Comparison of ENCODE assay signal across 26 cellular contexts in genomic region chr1:2811526-2811905, GRCh38.
"Had no signal": no experiment of that assay in that cellular context is flagged by ENCODE, and none has a peak within 500 bp of the region (broad histone marks: within the 10 kb centered on the region; RNA-seq: fewer than 3 reads in every experiment).

No MANE protein-coding gene starts in this region.

- H3K36me3 ChIP-seq: heart right ventricle, left ventricle myocardium inferior, neural progenitor cell, pancreas, prostate gland, stomach, thyroid gland, transverse colon, upper lobe of left lung, vagina had no signal

- H3K79me2 ChIP-seq: hepatocyte had no signal

- H3K4me2 ChIP-seq: hepatocyte, neural progenitor cell had no signal

- H3K27ac Mint-ChIP-seq: mesothelial cell of epicardium; naive B cell; natural killer cell; nephron progenitor cell; neural progenitor cell; stimulated activated naive B cell treated with anti-CD40 and anti-IgM and Interleukin-4, amounts not matched to agents 10 μg/mL and 1 μg/mL and 100 μg/mL, for 72 hours had no signal

- H2AFZ ChIP-seq: hepatocyte, neural progenitor cell had no signal

- H3K4me3 ChIP-seq: heart right ventricle, hepatocyte, left ventricle myocardium inferior, lung, neural progenitor cell, pancreas, prostate gland, skin epidermis, stomach, testis, thyroid gland, transverse colon, upper lobe of left lung, vagina had no signal

- H3K36me3 Mint-ChIP-seq: naive B cell; natural killer cell; stimulated activated naive B cell treated with anti-CD40 and anti-IgM and Interleukin-4, amounts not matched to agents 10 μg/mL and 1 μg/mL and 100 μg/mL, for 72 hours had no signal

- H3K9me3 ChIP-seq: pancreas, prostate gland, testis, thyroid gland, vagina had no signal

- H3K27ac ChIP-seq: heart right ventricle, hepatocyte, left ventricle myocardium inferior, neural progenitor cell, pancreas, prostate gland, skin epidermis, stomach, testis, thyroid gland, transverse colon, upper lobe of left lung, vagina had no signal

- H3K4me1 Mint-ChIP-seq: mesothelial cell of epicardium; naive B cell; natural killer cell; nephron progenitor cell; stimulated activated naive B cell treated with anti-CD40 and anti-IgM and Interleukin-4, amounts not matched to agents 10 μg/mL and 1 μg/mL and 100 μg/mL, for 72 hours had no signal

- ATAC-seq: heart right ventricle; natural killer cell; pancreas; stimulated activated naive CD8-positive, alpha-beta T cell treated with anti-CD3 and anti-CD28 coated beads, Interleukin-15, Interleukin-2, amounts not matched to agents 100 U/mL and 50 U/mL, for 24 hours had no signal

- H3K9ac ChIP-seq: neural progenitor cell had no signal

- H3K4me3 Mint-ChIP-seq: mesothelial cell of epicardium; naive B cell; natural killer cell; nephron progenitor cell; stimulated activated naive B cell treated with anti-CD40 and anti-IgM and Interleukin-4, amounts not matched to agents 10 μg/mL and 1 μg/mL and 100 μg/mL, for 72 hours had no signal

- H3K27me3 ChIP-seq: hepatocyte, neural progenitor cell, pancreas, testis, thyroid gland, upper lobe of left lung, vagina had no signal

- H3K9me3 Mint-ChIP-seq: natural killer cell had no signal

- H3K4me1 ChIP-seq: heart right ventricle, left ventricle myocardium inferior, neural progenitor cell, pancreas, prostate gland, stomach, testis, transverse colon, upper lobe of left lung, vagina had no signal

- DNase-seq: heart right ventricle; islet precursor cell; left ventricle myocardium inferior; mesendoderm; naive B cell; natural killer cell; nephron progenitor cell; stimulated activated CD4-positive, alpha-beta T cell treated with anti-CD3 and anti-CD28 coated beads, Interleukin-12 subunit alpha, Interleukin-12 subunit beta, amount 100 ng/mL, for 4 hours; stimulated activated CD4-positive, alpha-beta T cell treated with anti-CD3 and anti-CD28 coated beads, Interleukin-15, amount 100 ng/mL, for 24 hours; stimulated activated CD4-positive, alpha-beta T cell treated with anti-CD3 and anti-CD28 coated beads, Interleukin-2, amount 100 ng/mL, for 24 hours; stimulated activated CD4-positive, alpha-beta T cell treated with anti-CD3 and anti-CD28 coated beads, Interleukin-4, amount 100 ng/mL, for 1 hour; stimulated activated naive B cell treated with anti-CD40 and anti-IgM and Interleukin-4, amounts not matched to agents 10 μg/mL and 1 μg/mL and 100 μg/mL, for 72 hours; stimulated activated naive CD8-positive, alpha-beta T cell treated with anti-CD3 and anti-CD28 coated beads, Interleukin-15, Interleukin-2, amounts not matched to agents 100 U/mL and 50 U/mL, for 24 hours; stomach; testis; thyroid gland; transverse colon had no signal
